1 cellular context compared by ENCODE assay signal in genomic region chr19:14571695-14572490, GRCh38.
TF ChIP-seq lines count a peak whose summit lies in the region.

TSS of gene NDUFB7 (minus strand) at chr19:14572066. CDS start at chr19:14572000, 66 bp downstream.

TF ChIP-seq in GM12878, 131 proteins besides CTCF, POLR2A, EP300 and RAD21 (continued from another document and continues in another):
- TF ChIP-seq ZNF687 (IDR thresholded peaks at IDR 0.05) (no peak), YY1 (IDR thresholded peaks at IDR 0.05; ENCODE audit: low read depth, low read length) (peak; percentile 81), ATF3 (IDR thresholded peaks at IDR 0.05; ENCODE audit: borderline replicate concordance, extremely low read depth, low read depth, low read length) (no peak), SMAD5 (IDR thresholded peaks at IDR 0.05; ENCODE audit: low read depth) (peak; percentile 89), ZBTB4 (CRISPR knock-in tag; IDR thresholded peaks at IDR 0.05) (no peak), CREM (IDR thresholded peaks at IDR 0.05; ENCODE audit: low read depth) (peak; percentile 80; the same call in 1 of the 2 replicates), NFIC (IDR thresholded peaks at IDR 0.05; ENCODE audit: low read depth, low read length) (no peak), SUPT20H (IDR thresholded peaks at IDR 0.05; ENCODE audit: borderline replicate concordance, control insufficient read depth, low read depth, low read length) (no peak), FOXK2 (IDR thresholded peaks at IDR 0.05) (no peak), PAX5 (IDR thresholded peaks at IDR 0.05; ENCODE audit: borderline replicate concordance, low read depth, low read length) (no peak), E2F8 (IDR thresholded peaks at IDR 0.05; ENCODE audit: low read depth, partially characterized antibody) (peak; percentile 78), TCF12 (IDR thresholded peaks at IDR 0.05; ENCODE audit: low read depth, low read length) (peak; percentile 90), PML (IDR thresholded peaks at IDR 0.05; ENCODE audit: low read length) (peak; percentile 71; the same call in 1 of the 2 replicates), ATF7 (IDR thresholded peaks at IDR 0.05; ENCODE audit: low read depth) (no peak), CEBPB (IDR thresholded peaks at IDR 0.05; ENCODE audit: borderline replicate concordance in 1 of 2, low read depth in 2 of 2, low read length in 2 of 2) (no peak), ZNF274 (IDR thresholded peaks at IDR 0.05; ENCODE audit: insufficient read depth, insufficient read length) (no peak), ZBTB11 (CRISPR knock-in tag; IDR thresholded peaks at IDR 0.05) (peak; percentile 43; the same call in 1 of the 2 replicates), HDAC6 (IDR thresholded peaks at IDR 0.05; ENCODE audit: unreplicated experiment) (no peak), GATAD2B (conservative IDR thresholded peaks at IDR 0.05; ENCODE audit: low read depth) (peak; percentile 82), DPF2 (IDR thresholded peaks at IDR 0.05) (peak; percentile 44), ZNF24 (IDR thresholded peaks at IDR 0.05) (peak; percentile 71), ZNF217 (IDR thresholded peaks at IDR 0.05) (no peak), POLR2AphosphoS5 (IDR thresholded peaks at IDR 0.05; ENCODE audit: low read length) (peak; percentile 88; the same call in 1 of the 2 replicates), TCF3 (IDR thresholded peaks at IDR 0.05; ENCODE audit: borderline replicate concordance, insufficient read depth, low read depth, low read length) (peak; percentile 76), STAT1 (conservative IDR thresholded peaks at IDR 0.05) (no peak), MYB (IDR thresholded peaks at IDR 0.05; ENCODE audit: borderline replicate concordance, low read depth, low read length) (no peak), IKZF1 (conservative IDR thresholded peaks at IDR 0.05) (peak; percentile 92), CREB1 (IDR thresholded peaks at IDR 0.05; ENCODE audit: low read depth) (0 out of 2 replicates have a peak, but pooled peaks have one; percentile 56), MYC (IDR thresholded peaks at IDR 0.05; ENCODE audit: insufficient read depth, insufficient read length, insufficient replicate concordance, low read length, severe bottlenecking) (no peak), ASH2L (IDR thresholded peaks at IDR 0.05; ENCODE audit: borderline replicate concordance, low read depth) (no peak), IRF3 (IDR thresholded peaks at IDR 0.05) (no peak), ZNF207 (IDR thresholded peaks at IDR 0.05; ENCODE audit: borderline replicate concordance) (peak; percentile 89; the same call in 1 of the 2 replicates), BCLAF1 (IDR thresholded peaks at IDR 0.05) (no peak), RELA (IDR thresholded peaks at IDR 0.05; ENCODE audit: borderline replicate concordance, partially characterized antibody) (peak; percentile 76), ZNF622 (IDR thresholded peaks at IDR 0.05) (no peak), SMAD1 (IDR thresholded peaks at IDR 0.05; ENCODE audit: low read depth, partially characterized antibody) (no peak), ETV6 (conservative IDR thresholded peaks at IDR 0.05 in 1 of 2, IDR thresholded peaks at IDR 0.05 in 1 of 2; ENCODE audit: borderline replicate concordance in 1 of 2, low read depth in 1 of 2) (no peak), E4F1 (IDR thresholded peaks at IDR 0.05; ENCODE audit: borderline replicate concordance, partially characterized antibody) (no peak)
